7 cellular contexts compared by ENCODE assay signal in the genomic region with DNA sequence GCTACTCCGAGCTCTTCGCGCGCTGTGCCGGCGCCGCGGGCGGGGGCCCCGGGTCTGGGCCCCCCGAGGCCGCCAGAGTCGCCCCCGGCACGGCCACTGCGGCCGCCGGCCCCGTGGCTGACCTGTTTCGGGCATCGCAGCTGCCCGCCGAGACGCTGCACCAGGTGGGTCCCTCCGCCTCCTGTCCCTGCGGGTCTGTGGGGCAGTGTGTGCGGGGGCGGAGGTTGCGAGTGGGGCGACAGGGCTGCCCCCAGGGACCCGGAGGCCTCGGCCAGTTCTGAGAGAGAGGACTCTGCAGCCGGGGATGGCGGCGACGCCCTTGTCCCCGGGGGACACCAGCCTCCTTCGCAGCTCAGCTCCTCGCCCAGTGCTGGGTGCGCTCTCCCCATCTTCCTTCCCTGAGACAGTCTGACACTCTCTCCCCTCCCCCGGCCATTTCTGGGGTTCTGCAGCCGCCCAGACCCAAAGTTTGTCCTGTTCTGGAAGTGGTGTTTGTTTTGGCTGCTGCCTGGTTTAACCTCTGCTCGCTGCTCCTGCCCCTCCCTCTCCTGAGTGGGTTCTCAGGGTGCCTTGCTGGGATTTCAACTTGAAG. TPM values are rescaled to one million over a fixed set of nuclear protein-coding genes. Genes with fewer than 3 reads are reported as not detected.
A peak's percentile ranks its signal among the peaks of the same experiment; 100 is the strongest.
DNase-seq lines count a peak whose midpoint lies in the region; ATAC-seq and TF ChIP-seq lines count a peak whose summit lies in the region.

No MANE protein-coding gene starts in this region.

- intact Hi-C loops in colonic mucosa (cut with DNase I) (no loop called here), mucosa of descending colon (cut with DNase I, micrococcal nuclease) (no loop called here), aorta (cut with DNase I) (no loop called here)

- H3K4me3 Mint-ChIP-seq in T-cell: peak overlapping the region; percentile 73 to 78 (median 76)

- H3K9me3 ChIP-seq in colonic mucosa (no peaks in the 10 kb centered on the region), mucosa of descending colon (no peaks in the 10 kb centered on the region), aorta (ENCODE audit: control insufficient read depth, low read length) (no peaks in the 10 kb centered on the region)

- no peaks in the 10 kb centered on the region for H3K36me3 ChIP-seq in colonic mucosa
- no peaks in the 10 kb centered on the region for H3K36me3 ChIP-seq in mucosa of descending colon (ENCODE audit: low read depth)
- no peaks in the 10 kb centered on the region for H3K36me3 ChIP-seq in aorta (ENCODE audit: control insufficient read depth in 1 of 2, insufficient read depth in 2 of 2, low read length in 1 of 2)

- peak; percentile 12 for ATAC-seq in GM18873 (IDR thresholded peaks at IDR 0.05; ENCODE audit: low FRiP score, unreplicated experiment)
- peak; percentile 23 for ATAC-seq in HG02759 (IDR thresholded peaks at IDR 0.05; ENCODE audit: unreplicated experiment)
- ATAC-seq in T-cell (replicated peaks in 1 of 4): peak; percentile 7 to 32 (median 28)
- ATAC-seq in mucosa of descending colon: peak; percentile 28
- ATAC-seq in aorta (ENCODE audit: low FRiP score): peak; percentile 50

- peak overlapping the region; percentile 55 to 62 for H3K9ac ChIP-seq in colonic mucosa (ENCODE audit: low read depth in 2 of 2, low read length in 2 of 2)

- no peak overlapping the region for H3K27ac ChIP-seq in colonic mucosa
- no peak overlapping the region for H3K27ac ChIP-seq in aorta (ENCODE audit: low read depth in 1 of 2, low read length in 2 of 2)

- no peak overlapping the region for H3K27ac Mint-ChIP-seq in T-cell

- H3K4me3 ChIP-seq in colonic mucosa (peak overlapping the region; percentile 55), mucosa of descending colon (peak overlapping the region; percentile 44), aorta (ENCODE audit: low read length in 2 of 2) (peak overlapping the region; percentile 72 to 83)

- WGBS in aorta, 2 donors: 1 to 15% methylated on average over 19 to 43 of the region's 43 CpGs

- peaks cover 0 to 10% (median 0%) of the 10 kb centered on the region in 3 donors for H3K9me3 Mint-ChIP-seq in T-cell

- CTCF ChIA-PET in T-cell (lab: Charles Lee): interaction anchor here in 1 of 2 donors (0.6 kb wide), 1 partner anchor 64 kb away, joined by 3 read pairs; no protein-coding TSS in a partner anchor

- no peaks in the 10 kb centered on the region for H3K4me1 ChIP-seq in colonic mucosa
- H3K4me1 ChIP-seq in mucosa of descending colon (ENCODE audit: low read depth): no peaks in the 10 kb centered on the region
- no peaks in the 10 kb centered on the region for H3K4me1 ChIP-seq in aorta (ENCODE audit: control insufficient read depth in 1 of 2, insufficient read depth in 2 of 2, low read length in 2 of 2)

- no peak for TF ChIP-seq CTCF in colonic mucosa (IDR thresholded peaks at IDR 0.05)
- TF ChIP-seq CTCF in mucosa of descending colon (IDR thresholded peaks at IDR 0.05): no peak

- POLR2A ChIA-PET in T-cell (lab: Charles Lee): no interaction called here

- H3K36me3 Mint-ChIP-seq in T-cell: no peaks in the 10 kb centered on the region

- peaks cover 5 to 21% of the 10 kb centered on the region in 2 donors for H3K27me3 Mint-ChIP-seq in T-cell

- H3K27me3 ChIP-seq in colonic mucosa (no peaks in the 10 kb centered on the region), aorta (ENCODE audit: control insufficient read depth in 1 of 2, insufficient read depth in 2 of 2, low read length in 1 of 2) (no peaks in the 10 kb centered on the region)

- H3K4me1 Mint-ChIP-seq in T-cell: peaks cover 0 to 4% (median 1%) of the 10 kb centered on the region in 3 donors

- DNase-seq in T-cell (peak in 11 of 34 experiments; percentile 0 to 13 (median 4)), colonic mucosa (peak; percentile 54), mucosa of descending colon (peak; percentile 19 to 54 (median 51)), aorta (peak; percentile 45 to 76), AG08395 (ENCODE audit: low spot score) (no peak)

RNA-seq across cellular contexts. Expression of gene REPS2, which starts 0.6 kb away (rescaled TPM):
- total RNA-seq in T-cell: under 1 TPM; 0.38 to 0.70 (median 0.66) TPM
- 10 to 100 TPM; 17.6 to 22.7 TPM for total RNA-seq in colonic mucosa
- total RNA-seq in mucosa of descending colon: 10 to 100 TPM; 12.7 to 19.6 (median 17.2) TPM
- total RNA-seq in aorta: 1 to 10 TPM; 6.2 to 7.9 TPM
- polyA plus RNA-seq in aorta: 1 to 10 TPM; 1.1 to 1.9 TPM

Comparison
In these comparisons a context has a peak if more than half of its experiments do, and no peak if none do; other contexts are left out.
1. RNA of gene REPS2, which starts 0.6 kb away (total RNA-seq): 17.6 to 22.7 TPM in colonic mucosa, 12.7 to 19.6 TPM in mucosa of descending colon and 6.2 to 7.9 TPM in aorta; 0.38 to 0.70 TPM in T-cell; every median in the first group is over 4 times any median in the second.
2. Peak in every context shown above with its lines, with median percentiles within 50 percentile points of each other: ATAC-seq and H3K4me3 ChIP-seq.